In the genomic region with DNA sequence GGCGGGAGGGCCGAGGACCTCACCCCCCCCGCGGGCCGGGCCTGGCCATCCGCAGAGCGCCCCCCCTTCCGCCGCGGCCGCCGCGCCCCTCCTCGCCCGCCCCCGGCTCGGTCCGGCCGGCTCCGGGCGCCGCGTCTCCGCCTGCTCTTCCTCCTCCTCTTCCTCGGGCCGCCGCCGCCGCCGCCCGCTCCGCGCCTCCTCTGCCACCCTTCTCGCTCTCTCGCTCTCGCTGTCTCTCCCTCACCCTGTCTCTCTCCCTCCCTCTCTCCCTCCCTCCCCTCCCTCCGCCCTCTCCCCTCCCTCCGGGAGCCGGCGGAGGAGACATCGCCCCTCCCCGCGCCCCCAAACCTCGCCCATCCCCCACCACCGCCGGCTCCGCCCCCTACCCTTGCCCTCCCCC, we compare ENCODE assay signal across 10 cellular contexts. TPM values are rescaled to one million over a fixed set of nuclear protein-coding genes. Genes with fewer than 3 reads are reported as not detected.
DNase-seq lines count a peak whose midpoint lies in the region; ATAC-seq, FAIRE-seq and TF ChIP-seq lines count a peak whose summit lies in the region.
"Had no signal": no experiment of that assay in that cellular context is flagged by ENCODE, and none has a peak within 500 bp of the region (broad histone marks: within the 10 kb centered on the region; RNA-seq: fewer than 3 reads in every experiment).

A gene (minus strand): TSS at position 237 of the 400 bp plus-strand sequence. CDS start 2,883 bp downstream, outside the sequence.

- peaks cover 5% of the 10 kb centered on the region; the same call in 1 of the 2 replicates for H4K20me1 ChIP-seq in K562 (replicated peaks; ENCODE audit: control insufficient read depth, insufficient read depth, low read length)

- intact Hi-C loops in left ventricle myocardium superior (cut with micrococcal nuclease) = no loop called here
- intact Hi-C loops in K562 (cut with micrococcal nuclease) = no loop called here

- H3K4me3 ChIP-seq in right atrium auricular region (peak within 1 kb of the TSS; percentile 14 to 53), K562 (no peak within 1 kb of the TSS)

- H3K27ac ChIP-seq in right atrium auricular region (no peak within 1 kb of the TSS), K562 (ENCODE audit: extremely low read depth, low read depth, low read length) (no peak within 1 kb of the TSS)

- H3K27me3 ChIP-seq in right atrium auricular region (peaks cover 0 to 6% of the 10 kb centered on the region in 2 donors), K562 (ENCODE audit: control insufficient read depth in 2 of 2, insufficient read depth in 2 of 2, low read length in 2 of 2) (peaks cover 8 to 29% of the 10 kb centered on the region in 2 experiments; a peak in 4 of 5 replicates)

- H3K27ac Mint-ChIP-seq in mesothelial cell of epicardium = no peak within 1 kb of the TSS
- no peak within 1 kb of the TSS for H3K27ac Mint-ChIP-seq in activated CD8-positive, alpha-beta T cell treated with anti-CD3 and anti-CD28 coated beads, Interleukin-2, amount 10 ng/mL, durations not matched to agents 7 days and 5 days
- H3K27ac Mint-ChIP-seq in activated CD8-positive, alpha-beta memory T cell treated with anti-CD3 and anti-CD28 coated beads, Interleukin-2, amount 10 ng/mL, durations not matched to agents 7 days and 5 days = no peak within 1 kb of the TSS

- no TSS peak for BruUV-seq in K562 (replicated peaks; lab: Mats Ljungman, UMichigan)

- DNase-seq in right atrium auricular region (ENCODE audit: low spot score) (no peak), left ventricle myocardium superior (no peak), K562 (ENCODE audit: extremely low read depth in 1 of 4, low spot score in 3 of 4) (peak in 3 of 4 experiments; percentile 40 to 75 (median 75)), mesothelial cell of epicardium (ENCODE audit: low spot score in 2 of 2, unreplicated experiment in 2 of 2) (no peak), urothelium cell line (ENCODE audit: low spot score) (peak; percentile 60)
- no peak for DNase-seq in activated CD8-positive, alpha-beta T cell treated with anti-CD3 and anti-CD28 coated beads, Interleukin-2, amount 10 ng/mL, durations not matched to agents 7 days and 5 days
- DNase-seq in activated CD8-positive, alpha-beta memory T cell treated with anti-CD3 and anti-CD28 coated beads, Interleukin-2, amount 10 ng/mL, durations not matched to agents 7 days and 5 days = no peak
- DNase-seq: HCEC 1CT, NCI-H1092 treated with DMSO at 0.1 percent for 48 hours had no signal

- peaks cover 33% of the 10 kb centered on the region for H3K4me1 Mint-ChIP-seq in mesothelial cell of epicardium
- H3K4me1 Mint-ChIP-seq in activated CD8-positive, alpha-beta T cell treated with anti-CD3 and anti-CD28 coated beads, Interleukin-2, amount 10 ng/mL, durations not matched to agents 7 days and 5 days (ENCODE audit: low read depth) = peaks cover 10% of the 10 kb centered on the region
- peaks cover 4% of the 10 kb centered on the region for H3K4me1 Mint-ChIP-seq in activated CD8-positive, alpha-beta memory T cell treated with anti-CD3 and anti-CD28 coated beads, Interleukin-2, amount 10 ng/mL, durations not matched to agents 7 days and 5 days

- no peak for ATAC-seq in left ventricle myocardium superior
- ATAC-seq in K562 = no peak
- ATAC-seq in activated CD8-positive, alpha-beta T cell treated with anti-CD3 and anti-CD28 coated beads, Interleukin-2, amount 10 ng/mL, durations not matched to agents 7 days and 5 days = no peak
- ATAC-seq in activated CD8-positive, alpha-beta memory T cell treated with anti-CD3 and anti-CD28 coated beads, Interleukin-2, amount 10 ng/mL, durations not matched to agents 7 days and 5 days = no peak
- no peak for ATAC-seq in GM19467 (IDR thresholded peaks at IDR 0.05; ENCODE audit: unreplicated experiment)

- POLR2A ChIA-PET in K562 (lab: Yijun Ruan, JAX) = no interaction called here
- POLR2A ChIA-PET in activated CD8-positive, alpha-beta T cell treated with anti-CD3 and anti-CD28 coated beads, Interleukin-2, amount 10 ng/mL, durations not matched to agents 7 days and 5 days (lab: Charles Lee) = no interaction called here

- CTCF ChIA-PET in K562 (lab: Yijun Ruan, JAX; ENCODE audit: low intra/inter-chr PET ratio) = no interaction called here
- CTCF ChIA-PET in activated CD8-positive, alpha-beta T cell treated with anti-CD3 and anti-CD28 coated beads, Interleukin-2, amount 10 ng/mL, durations not matched to agents 7 days and 5 days (lab: Charles Lee) = interaction anchor here (1.3 kb wide), 1 partner anchor 202 kb away, joined by 3 read pairs; no protein-coding TSS in a partner anchor
- CTCF ChIA-PET in activated CD8-positive, alpha-beta memory T cell treated with anti-CD3 and anti-CD28 coated beads, Interleukin-2, amount 10 ng/mL, durations not matched to agents 7 days and 5 days (lab: Charles Lee) = no interaction called here

- TF ChIP-seq EP300 in K562 (IDR thresholded peaks at IDR 0.05; ENCODE audit: low read length) = no peak

- no peak for TF ChIP-seq CTCF in right atrium auricular region (IDR thresholded peaks at IDR 0.05)
- TF ChIP-seq CTCF in K562 (IDR thresholded peaks at IDR 0.05 in 2 of 3, conservative IDR thresholded peaks at IDR 0.05 in 1 of 3; ENCODE audit: insufficient read depth in 2 of 3, low read depth in 1 of 3, low read length in 3 of 3) = no peak
- TF ChIP-seq CTCF in mesothelial cell of epicardium (IDR thresholded peaks at IDR 0.05; ENCODE audit: unreplicated experiment) = no peak

- in situ Hi-C loops in K562 (cut with MboI) = no loop called here

- peaks cover 81% of the 10 kb centered on the region for H3K27me3 Mint-ChIP-seq in mesothelial cell of epicardium (ENCODE audit: low read depth)
- H3K27me3 Mint-ChIP-seq in activated CD8-positive, alpha-beta T cell treated with anti-CD3 and anti-CD28 coated beads, Interleukin-2, amount 10 ng/mL, durations not matched to agents 7 days and 5 days (ENCODE audit: low read depth) = peaks cover 60% of the 10 kb centered on the region
- H3K27me3 Mint-ChIP-seq in activated CD8-positive, alpha-beta memory T cell treated with anti-CD3 and anti-CD28 coated beads, Interleukin-2, amount 10 ng/mL, durations not matched to agents 7 days and 5 days = peaks cover 47% of the 10 kb centered on the region

- H3K4me3 Mint-ChIP-seq in mesothelial cell of epicardium = peak within 1 kb of the TSS; percentile 56
- H3K4me3 Mint-ChIP-seq in activated CD8-positive, alpha-beta T cell treated with anti-CD3 and anti-CD28 coated beads, Interleukin-2, amount 10 ng/mL, durations not matched to agents 7 days and 5 days = no peak within 1 kb of the TSS
- no peak within 1 kb of the TSS for H3K4me3 Mint-ChIP-seq in activated CD8-positive, alpha-beta memory T cell treated with anti-CD3 and anti-CD28 coated beads, Interleukin-2, amount 10 ng/mL, durations not matched to agents 7 days and 5 days

- no peak within 1 kb of the TSS for H2AFZ ChIP-seq in K562 (ENCODE audit: low read depth, low read length)

- no peaks in the 10 kb centered on the region for H3K9me3 Mint-ChIP-seq in mesothelial cell of epicardium
- H3K9me3 Mint-ChIP-seq in activated CD8-positive, alpha-beta T cell treated with anti-CD3 and anti-CD28 coated beads, Interleukin-2, amount 10 ng/mL, durations not matched to agents 7 days and 5 days (ENCODE audit: insufficient read depth) = no peaks in the 10 kb centered on the region
- no peaks in the 10 kb centered on the region for H3K9me3 Mint-ChIP-seq in activated CD8-positive, alpha-beta memory T cell treated with anti-CD3 and anti-CD28 coated beads, Interleukin-2, amount 10 ng/mL, durations not matched to agents 7 days and 5 days (ENCODE audit: low read depth)

- H3K4me1 ChIP-seq in right atrium auricular region = peaks cover 0 to 31% of the 10 kb centered on the region in 2 donors
- peaks cover 8 to 65% of the 10 kb centered on the region in 2 experiments for H3K4me1 ChIP-seq in K562 (replicated peaks in 1 of 2; ENCODE audit: control insufficient read depth in 2 of 2, insufficient read depth in 2 of 2, low read length in 2 of 2)

- no peaks in the 10 kb centered on the region for H3K36me3 ChIP-seq in right atrium auricular region
- no peaks in the 10 kb centered on the region for H3K36me3 ChIP-seq in K562 (ENCODE audit: control insufficient read depth, insufficient read depth, low read length)

- no peaks in the 10 kb centered on the region for H3K79me2 ChIP-seq in K562 (ENCODE audit: control insufficient read depth, insufficient read depth, low read length)

- no peaks in the 10 kb centered on the region for H3K9me1 ChIP-seq in K562 (ENCODE audit: control insufficient read depth, insufficient read depth, low read length)

- no peak within 1 kb of the TSS; a peak in 1 of 4 replicates for H3K9ac ChIP-seq in K562 (ENCODE audit: insufficient read depth in 1 of 2, low read depth in 2 of 2, low read length in 2 of 2)

- FAIRE-seq in K562 (lab: Jason Lieb, UNC) = no peak
- no peak for FAIRE-seq in urothelium cell line (lab: Jason Lieb, UNC)

- no CpG with 5 or more reads among the region's 47 CpGs for WGBS in K562 (ENCODE audit: insufficient coverage, low coverage, missing lambda C conversion rate)

- H3K9me3 ChIP-seq in right atrium auricular region = no peaks in the 10 kb centered on the region
- no peaks in the 10 kb centered on the region for H3K9me3 ChIP-seq in K562 (replicated peaks; ENCODE audit: control insufficient read depth, insufficient read depth, low read depth, low read length)

- no peak for TF ChIP-seq RAD21 in K562 (CRISPR knock-in tag; conservative IDR thresholded peaks at IDR 0.05 in 1 of 2, IDR thresholded peaks at IDR 0.05 in 1 of 2)

- H3K4me2 ChIP-seq in K562 (ENCODE audit: insufficient read depth, low read length) = no peak within 1 kb of the TSS

- TF ChIP-seq POLR2A in K562 (conservative IDR thresholded peaks at IDR 0.05) = no peak

- H3K36me3 Mint-ChIP-seq in mesothelial cell of epicardium = no peaks in the 10 kb centered on the region
- no peaks in the 10 kb centered on the region for H3K36me3 Mint-ChIP-seq in activated CD8-positive, alpha-beta T cell treated with anti-CD3 and anti-CD28 coated beads, Interleukin-2, amount 10 ng/mL, durations not matched to agents 7 days and 5 days (ENCODE audit: low read depth)
- no peaks in the 10 kb centered on the region for H3K36me3 Mint-ChIP-seq in activated CD8-positive, alpha-beta memory T cell treated with anti-CD3 and anti-CD28 coated beads, Interleukin-2, amount 10 ng/mL, durations not matched to agents 7 days and 5 days

RNA-seq across cellular contexts. Expression of the gene that starts here (rescaled TPM):
- total RNA-seq in right atrium auricular region (1 to 10 TPM in 1 of 2 donors, under 1 TPM in 1; 0.56 to 1.8 TPM), left ventricle myocardium superior (0.32 TPM), K562 (2014; rRNA removed) (0.65 and 0.73 TPM in 2 replicates), K562 (2014; rRNA removed; fragmentation: Illumina TruSeq; extraction: Trizol) (0.29 and 0.55 TPM in 2 replicates), K562 (2015; rRNA removed; fragmentation: Illumina TruSeq; extraction: Trizol) (0.33 and 0.57 TPM in 2 replicates), K562 (2021) (1.3 and 1.8 TPM in 2 replicates), mesothelial cell of epicardium (11.9 to 14.0 TPM (median 13.5 TPM) in 3 replicates)
- total RNA-seq in K562 (2011; cell fraction: chromatin; rRNA removed; ENCODE audit: low replicate concordance) = 1.1 and 2.3 TPM in 2 replicates
- 0.53 and 1.3 TPM in 2 replicates for total RNA-seq in K562 (2011; cell fraction: nucleolus; rRNA removed)
- 1.8 and 2.4 TPM in 2 replicates for total RNA-seq in K562 (2011; cell fraction: nucleoplasm; rRNA removed)
- polyA plus RNA-seq in K562 (2011; rRNA removed) (0.33 and 0.61 TPM in 2 replicates), K562 (2014; fragmentation: Illumina TruSeq; extraction: Trizol) (0.64 and 1.8 TPM in 2 replicates), K562 (2014; fragmentation: Nextera tagmentation; extraction: Ambion mirVana) (not detected), K562 (2014; rRNA removed) (0.52 and 1.6 TPM in 2 replicates)
- polyA plus RNA-seq in K562 (2011; cell fraction: cytosol; rRNA removed) = 0.66 and 2.6 TPM in 2 replicates
- polyA plus RNA-seq in K562 (2011; cell fraction: nucleus; rRNA removed) = 1.0 and 1.7 TPM in 2 replicates
- 0.69 and 1.3 TPM in 2 replicates for polyA plus RNA-seq in K562 (2012)
- polyA minus RNA-seq in K562 (2011; rRNA and poly(A)+ RNA removed) = 0.18 and 0.42 TPM in 2 replicates
- polyA minus RNA-seq in K562 (2011; cell fraction: cytosol; rRNA and poly(A)+ RNA removed) = 0.86 and 1.2 TPM in 2 replicates
- 0.56 and 1.3 TPM in 2 replicates for polyA minus RNA-seq in K562 (2011; cell fraction: nucleus; rRNA and poly(A)+ RNA removed)
- total RNA-seq in activated CD8-positive, alpha-beta T cell treated with anti-CD3 and anti-CD28 coated beads, Interleukin-2, amount 10 ng/mL, durations not matched to agents 7 days and 5 days = not detected
- total RNA-seq in activated CD8-positive, alpha-beta memory T cell treated with anti-CD3 and anti-CD28 coated beads, Interleukin-2, amount 10 ng/mL, durations not matched to agents 7 days and 5 days = not detected

Comparison
In these comparisons a context has a peak if more than half of its experiments do, and no peak if none do; other contexts are left out.
1. DNase-seq: peak in K562 (3 of 4) and urothelium cell line (single experiment); none in right atrium auricular region (single experiment), left ventricle myocardium superior (single experiment), mesothelial cell of epicardium (0 of 2), activated CD8-positive, alpha-beta T cell treated with anti-CD3 and anti-CD28 coated beads, Interleukin-2, amount 10 ng/mL, durations not matched to agents 7 days and 5 days (single experiment) and activated CD8-positive, alpha-beta memory T cell treated with anti-CD3 and anti-CD28 coated beads, Interleukin-2, amount 10 ng/mL, durations not matched to agents 7 days and 5 days (single experiment).